ENCODE assay signal across 10 cellular contexts in the genomic region with DNA sequence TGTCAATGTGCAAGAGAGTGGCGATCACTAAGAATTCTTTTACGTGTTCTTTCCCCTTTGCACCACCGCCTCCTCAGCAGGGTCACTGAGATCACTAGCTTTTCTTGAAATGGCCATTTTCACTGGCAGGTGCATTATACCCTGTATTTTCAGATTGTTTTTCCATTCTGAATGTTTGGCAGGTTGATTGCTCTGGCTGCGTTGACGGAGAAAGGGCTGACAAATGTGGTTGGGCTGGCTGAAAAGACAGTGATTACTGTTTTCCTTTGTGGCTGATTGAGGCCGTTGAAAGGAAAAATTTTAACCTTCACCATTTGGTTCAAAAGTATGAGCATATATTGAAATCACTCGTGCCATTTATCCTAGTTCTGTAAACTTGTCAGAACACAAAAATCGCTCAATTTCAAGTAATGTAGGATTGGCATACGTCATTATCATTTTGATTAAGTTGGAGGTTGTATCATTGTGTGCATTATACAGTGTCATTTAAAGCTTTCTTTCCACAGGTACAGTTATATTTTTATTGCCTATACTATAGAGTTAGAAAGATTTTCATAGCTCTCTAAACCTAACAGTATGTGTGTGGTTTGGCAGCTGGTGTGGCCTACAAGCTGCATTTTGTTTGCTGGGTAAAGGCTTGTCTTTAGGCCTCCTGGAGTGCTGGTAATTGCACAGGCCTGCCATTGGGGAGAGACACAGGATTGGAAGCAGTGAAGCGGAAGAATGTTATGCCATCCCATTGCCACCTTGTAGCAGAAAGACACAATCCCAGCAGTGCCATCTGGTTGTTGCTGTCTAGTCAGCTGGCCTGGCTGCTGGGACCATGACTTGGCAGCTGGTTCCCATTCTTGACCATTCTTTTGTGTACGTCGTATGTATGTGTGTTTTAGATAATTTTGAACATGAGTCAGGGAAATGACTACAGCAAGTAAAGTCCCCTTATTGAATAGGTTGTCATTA. TPM values are rescaled to one million over a fixed set of nuclear protein-coding genes. Genes with fewer than 3 reads are reported as not detected.
A peak's percentile ranks its signal among the peaks of the same experiment; 100 is the strongest.
DNase-seq lines count a peak whose midpoint lies in the region; TF ChIP-seq lines count a peak whose summit lies in the region.
"Had no signal": no experiment of that assay in that cellular context is flagged by ENCODE, and none has a peak within 500 bp of the region (broad histone marks: within the 10 kb centered on the region; RNA-seq: fewer than 3 reads in every experiment).

No MANE protein-coding gene starts in this region.

- H3K27me3 ChIP-seq in dorsolateral prefrontal cortex (no peaks in the 10 kb centered on the region), osteoblast (ENCODE audit: insufficient read depth, low read length) (no peaks in the 10 kb centered on the region)
- H3K27me3 ChIP-seq: SJCRH30 had no signal

- H3K27ac Mint-ChIP-seq in HFFc6: peak overlapping the region; percentile 45

- peaks cover 16% of the 10 kb centered on the region for H3K36me3 Mint-ChIP-seq in HFFc6 (ENCODE audit: low read depth)

- no peaks in the 10 kb centered on the region for H3K27me3 Mint-ChIP-seq in HFFc6 (ENCODE audit: insufficient read depth)

- no peaks in the 10 kb centered on the region for H3K9me3 Mint-ChIP-seq in HFFc6

- TF ChIP-seq CTCF in HFFc6 (IDR thresholded peaks at IDR 0.05): no peak
- TF ChIP-seq CTCF in dorsolateral prefrontal cortex (IDR thresholded peaks at IDR 0.05 in 54 of 56, conservative IDR thresholded peaks at IDR 0.05 in 2 of 56; ENCODE audit: low read depth in 1 of 56, partially characterized antibody in 56 of 56): peak in 34 of 56 donors; percentile 6 to 56 (median 30)
- peak; percentile 25 for TF ChIP-seq CTCF in osteoblast (IDR thresholded peaks at IDR 0.05; ENCODE audit: extremely low read depth, low read depth, low read length)

- H3K4me1 ChIP-seq in osteoblast (ENCODE audit: insufficient read depth, low read length): peaks cover 5% of the 10 kb centered on the region
- H3K4me1 ChIP-seq: SJCRH30 had no signal

- DNase-seq in HFFc6 (no peak), NCI-H446 treated with DMSO at 0.1 percent for 48 hours (lab: John Stamatoyannopoulos, UW) (peak; percentile 94), dorsolateral prefrontal cortex (peak in 4 of 10 donors; percentile 36 to 62 (median 51)), osteoblast (ENCODE audit: insufficient read length, low spot score, missing footprints) (peak; percentile 23), amniotic stem cell (lab: John Stamatoyannopoulos, UW) (no peak), HPDE6-E6E7 (ENCODE audit: extremely low spot score) (no peak), GOT3 (lab: John Stamatoyannopoulos, UW) (no peak), HuH-7 (ENCODE audit: low spot score) (no peak)
- DNase-seq: activated naive CD4-positive, alpha-beta T cell treated with Interleukin-2 at 50 U/mL for 16 hours had no signal

- H3K27ac ChIP-seq in dorsolateral prefrontal cortex (peak overlapping the region in 50 of 59 donors; percentile 1 to 70 (median 44)), osteoblast (ENCODE audit: low read depth, low read length) (no peak overlapping the region)
- H3K27ac ChIP-seq: SJCRH30 had no signal

- H4K20me1 ChIP-seq in osteoblast (ENCODE audit: insufficient read depth, low read length): no peaks in the 10 kb centered on the region

- no peak overlapping the region for H3K4me3 Mint-ChIP-seq in HFFc6

- H3K4me1 Mint-ChIP-seq in HFFc6 (ENCODE audit: low read depth): peaks cover 34% of the 10 kb centered on the region

- intact Hi-C loops in dorsolateral prefrontal cortex (cut with DNase I): no loop called here

- peaks cover 2% of the 10 kb centered on the region for H3K79me2 ChIP-seq in osteoblast (ENCODE audit: insufficient read depth, low read length)

- H3K4me3 ChIP-seq in dorsolateral prefrontal cortex (no peak overlapping the region), osteoblast (ENCODE audit: insufficient read depth, low read length) (no peak overlapping the region)
- H3K4me3 ChIP-seq: SJCRH30 had no signal

- no peak overlapping the region for H2AFZ ChIP-seq in osteoblast (ENCODE audit: low read length)

- H3K4me2 ChIP-seq in osteoblast (ENCODE audit: insufficient read depth, low read length): no peak overlapping the region

- peaks cover 50% of the 10 kb centered on the region for H3K36me3 ChIP-seq in osteoblast (ENCODE audit: insufficient read depth, low read length)

- no peaks in the 10 kb centered on the region for H3K9me3 ChIP-seq in osteoblast (ENCODE audit: low read depth, low read length)

RNA-seq across cellular contexts. Expression of a gene that starts 36.7 kb away (rescaled TPM):
- total RNA-seq in HFFc6 (2021; fragmentation: NEBNext Ultra II Directional; extraction: Animal tissue kit (Norgen Biotek cat#: 25700)): 100 to 1,000 TPM in 5 of 6 experiments, 10 to 100 TPM in 1; 98.1 to 111 (median 105) TPM
- 100 to 1,000 TPM; 100 to 259 (median 151) TPM for total RNA-seq in dorsolateral prefrontal cortex
- 109 and 110 TPM in 2 replicates for total RNA-seq in osteoblast

Comparison
In these comparisons a context has a peak if more than half of its experiments do, and no peak if none do; other contexts are left out.
1. DNase-seq: peak in NCI-H446 treated with DMSO at 0.1 percent for 48 hours (single experiment) and osteoblast (single experiment); none in HFFc6 (single experiment), amniotic stem cell (single experiment), HPDE6-E6E7 (single experiment), GOT3 (single experiment) and HuH-7 (single experiment).